ENCODE assay signal across 13 cellular contexts in genomic region chr10:17113346-17113745, GRCh38. TPM values are rescaled to one million over a fixed set of nuclear protein-coding genes. Genes with fewer than 3 reads are reported as not detected.
DNase-seq lines count a peak whose midpoint lies in the region; ATAC-seq and TF ChIP-seq lines count a peak whose summit lies in the region.
"Had no signal": no experiment of that assay in that cellular context is flagged by ENCODE, and none has a peak within 500 bp of the region (broad histone marks: within the 10 kb centered on the region; RNA-seq: fewer than 3 reads in every experiment).

No MANE protein-coding gene starts in this region.

- H3K36me3 ChIP-seq in osteoblast (ENCODE audit: insufficient read depth, low read length) = no peaks in the 10 kb centered on the region

- ATAC-seq in GM18861 (IDR thresholded peaks at IDR 0.05; ENCODE audit: unreplicated experiment) = no peak
- no peak for ATAC-seq in stimulated activated effector memory CD8-positive, alpha-beta T cell treated with anti-CD3 and anti-CD28 coated beads, Interleukin-12 subunit alpha, Interleukin-12 subunit beta, amount 100 ng/mL, for 72 hours
- ATAC-seq in GM18519 (IDR thresholded peaks at IDR 0.05; ENCODE audit: low FRiP score, unreplicated experiment) = no peak
- ATAC-seq: CD8-positive, alpha-beta T cell had no signal

- H3K36me3 Mint-ChIP-seq in stimulated activated effector memory CD8-positive, alpha-beta T cell treated with anti-CD3 and anti-CD28 coated beads, Interleukin-12 subunit alpha, Interleukin-12 subunit beta, amount 100 ng/mL, for 72 hours = no peaks in the 10 kb centered on the region

- no peaks in the 10 kb centered on the region for H3K9me3 Mint-ChIP-seq in stimulated activated effector memory CD8-positive, alpha-beta T cell treated with anti-CD3 and anti-CD28 coated beads, Interleukin-12 subunit alpha, Interleukin-12 subunit beta, amount 100 ng/mL, for 72 hours
- H3K9me3 Mint-ChIP-seq: CD8-positive, alpha-beta T cell had no signal

- H3K4me1 Mint-ChIP-seq in stimulated activated effector memory CD8-positive, alpha-beta T cell treated with anti-CD3 and anti-CD28 coated beads, Interleukin-12 subunit alpha, Interleukin-12 subunit beta, amount 100 ng/mL, for 72 hours = peaks cover 8% of the 10 kb centered on the region

- H3K79me2 ChIP-seq in osteoblast (ENCODE audit: insufficient read depth, low read length) = no peaks in the 10 kb centered on the region

- no peak overlapping the region for H3K4me3 Mint-ChIP-seq in stimulated activated effector memory CD8-positive, alpha-beta T cell treated with anti-CD3 and anti-CD28 coated beads, Interleukin-12 subunit alpha, Interleukin-12 subunit beta, amount 100 ng/mL, for 72 hours
- H3K4me3 Mint-ChIP-seq: CD8-positive, alpha-beta T cell had no signal

- peak; percentile 60 for DNase-seq in H4 (ENCODE audit: low spot score)
- DNase-seq in RPMI7951 (ENCODE audit: low read depth) = peak; percentile 100
- peak; percentile 15 for DNase-seq in fibroblast of gingiva (ENCODE audit: low read depth)
- DNase-seq in osteoblast (ENCODE audit: insufficient read length, low spot score, missing footprints) = peak; percentile 22
- DNase-seq in stimulated activated effector memory CD8-positive, alpha-beta T cell treated with anti-CD3 and anti-CD28 coated beads, Interleukin-12 subunit alpha, Interleukin-12 subunit beta, amount 100 ng/mL, for 72 hours (ENCODE audit: low spot score in 2 of 2) = no peak
- DNase-seq: CD8-positive, alpha-beta T cell; DMS 273 treated with DMSO at 0.1 percent for 48 hours; NCI-H1092; NCI-H2107; SIG-M5 had no signal

- H3K27me3 ChIP-seq in osteoblast (ENCODE audit: insufficient read depth, low read length) = no peaks in the 10 kb centered on the region

- no peak overlapping the region for H3K27ac ChIP-seq in osteoblast (ENCODE audit: low read depth, low read length)
- H3K27ac ChIP-seq: PC-9 had no signal

- H4K20me1 ChIP-seq in osteoblast (ENCODE audit: insufficient read depth, low read length) = no peaks in the 10 kb centered on the region

- no peak overlapping the region for H3K27ac Mint-ChIP-seq in stimulated activated effector memory CD8-positive, alpha-beta T cell treated with anti-CD3 and anti-CD28 coated beads, Interleukin-12 subunit alpha, Interleukin-12 subunit beta, amount 100 ng/mL, for 72 hours
- H3K27ac Mint-ChIP-seq: CD8-positive, alpha-beta T cell had no signal

- TF ChIP-seq CTCF in osteoblast (IDR thresholded peaks at IDR 0.05; ENCODE audit: extremely low read depth, low read depth, low read length) = no peak

- peaks cover 20% of the 10 kb centered on the region for H3K4me1 ChIP-seq in osteoblast (ENCODE audit: insufficient read depth, low read length)

- H3K4me3 ChIP-seq in osteoblast (ENCODE audit: insufficient read depth, low read length) = no peak overlapping the region
- H3K4me3 ChIP-seq: PC-9 had no signal

- H3K4me2 ChIP-seq in osteoblast (ENCODE audit: insufficient read depth, low read length) = no peak overlapping the region
- H3K4me2 ChIP-seq: PC-9 had no signal

- no peak overlapping the region for H2AFZ ChIP-seq in osteoblast (ENCODE audit: low read length)
- H2AFZ ChIP-seq: PC-9 had no signal

- no peaks in the 10 kb centered on the region for H3K9me3 ChIP-seq in osteoblast (ENCODE audit: low read depth, low read length)

RNA-seq across cellular contexts. Expression of gene CUBN, which starts 16.3 kb away (rescaled TPM):
- total RNA-seq in H4 (2014; rRNA removed; shearing (Covaris generic)) = 0.06 and 0.14 TPM in 2 replicates
- total RNA-seq in RPMI7951 (2014; rRNA removed; shearing (Covaris generic)) = 0.98 and 2.9 TPM in 2 replicates
- 0.88 and 1.1 TPM in 2 replicates for total RNA-seq in osteoblast

Comparison
In these comparisons a context has a peak if more than half of its experiments do, and no peak if none do; other contexts are left out.
1. DNase-seq: peak in H4 (single experiment), RPMI7951 (single experiment), fibroblast of gingiva (single experiment) and osteoblast (single experiment); none in stimulated activated effector memory CD8-positive, alpha-beta T cell treated with anti-CD3 and anti-CD28 coated beads, Interleukin-12 subunit alpha, Interleukin-12 subunit beta, amount 100 ng/mL, for 72 hours (0 of 2).